ENCODE assay signal across 8 cellular contexts in genomic region chr1:226871047-226871365, GRCh38. TPM values are rescaled to one million over a fixed set of nuclear protein-coding genes. Genes with fewer than 3 reads are reported as not detected.
DNase-seq lines count a peak whose midpoint lies in the region; ATAC-seq, FAIRE-seq and TF ChIP-seq lines count a peak whose summit lies in the region.

No MANE protein-coding gene starts in this region.

- H3K4me2 ChIP-seq in keratinocyte (ENCODE audit: control insufficient read depth, extremely low read depth, insufficient read depth, low read depth, low read length): peak overlapping the region; percentile 65

- peak overlapping the region; percentile 25 for H3K27ac Mint-ChIP-seq in activated naive CD8-positive, alpha-beta T cell treated with anti-CD3 and anti-CD28 coated beads for 36 hours

- peak overlapping the region; percentile 48 to 70 (median 69) for H3K4me3 ChIP-seq in keratinocyte (ENCODE audit: control insufficient read depth in 2 of 3, extremely low read depth in 1 of 3, insufficient read depth in 2 of 3, low read depth in 1 of 3, low read length in 3 of 3)

- no peaks in the 10 kb centered on the region for H3K9me3 ChIP-seq in keratinocyte (ENCODE audit: control insufficient read depth, low read depth, low read length)

- no peaks in the 10 kb centered on the region for H3K36me3 Mint-ChIP-seq in activated naive CD8-positive, alpha-beta T cell treated with anti-CD3 and anti-CD28 coated beads for 36 hours

- H3K27me3 ChIP-seq in keratinocyte (ENCODE audit: control insufficient read depth, extremely low read depth, insufficient read depth, low read length): no peaks in the 10 kb centered on the region

- H3K4me1 Mint-ChIP-seq in activated naive CD8-positive, alpha-beta T cell treated with anti-CD3 and anti-CD28 coated beads for 36 hours: peaks cover 6% of the 10 kb centered on the region

- H3K27me3 Mint-ChIP-seq in activated naive CD8-positive, alpha-beta T cell treated with anti-CD3 and anti-CD28 coated beads for 36 hours: peaks cover 21% of the 10 kb centered on the region

- no peak for TF ChIP-seq CTCF in keratinocyte (optimal IDR thresholded peaks at IDR 0.05 in 1 of 3, IDR thresholded peaks at IDR 0.05 in 1 of 3, conservative IDR thresholded peaks at IDR 0.05 in 1 of 3; ENCODE audit: extremely low read depth in 1 of 3, insufficient read depth in 2 of 3, low read length in 3 of 3)

- no peaks in the 10 kb centered on the region for H3K79me2 ChIP-seq in keratinocyte (ENCODE audit: control insufficient read depth, insufficient read depth, low read length)

- no peaks in the 10 kb centered on the region for H4K20me1 ChIP-seq in keratinocyte (ENCODE audit: control insufficient read depth, extremely low read depth, insufficient read depth, low read length)

- peak overlapping the region; percentile 73 for H3K9ac ChIP-seq in keratinocyte (ENCODE audit: control insufficient read depth, extremely low read depth, insufficient read depth, low read length)

- H3K4me1 ChIP-seq in keratinocyte (ENCODE audit: control insufficient read depth, extremely low read depth, insufficient read depth, low read length): peaks cover 26% of the 10 kb centered on the region

- no peak for FAIRE-seq in keratinocyte (lab: Jason Lieb, UNC)

- H3K9me3 Mint-ChIP-seq in activated naive CD8-positive, alpha-beta T cell treated with anti-CD3 and anti-CD28 coated beads for 36 hours: no peaks in the 10 kb centered on the region

- H3K27ac ChIP-seq in keratinocyte (ENCODE audit: control insufficient read depth, insufficient read depth, low read length) (no peak overlapping the region), substantia nigra (ENCODE audit: low read depth, low read length, poor library complexity, severe bottlenecking) (peak overlapping the region; percentile 21)

- no peaks in the 10 kb centered on the region for H3K9me1 ChIP-seq in keratinocyte (ENCODE audit: control insufficient read depth, extremely low read depth, insufficient read depth, low read length)

- dilution Hi-C loops in keratinocyte (cut with MboI; ENCODE audit: extremely low pct_ligation_motif_present, low sequenced_read_pairs): no loop called here

- no peaks in the 10 kb centered on the region for H3K36me3 ChIP-seq in keratinocyte (ENCODE audit: control insufficient read depth in 2 of 2, extremely low read depth in 1 of 2, insufficient read depth in 2 of 2, low read length in 2 of 2)

- peak overlapping the region; percentile 73 for H3K4me3 Mint-ChIP-seq in activated naive CD8-positive, alpha-beta T cell treated with anti-CD3 and anti-CD28 coated beads for 36 hours

- peak overlapping the region; percentile 67 for H2AFZ ChIP-seq in keratinocyte (ENCODE audit: control insufficient read depth, low read length)

- DNase-seq in NCI-H510A treated with DMSO at 0.1 percent for 48 hours (lab: John Stamatoyannopoulos, UW) (peak; percentile 22), NCI-H510A (lab: John Stamatoyannopoulos, UW) (no peak), keratinocyte (ENCODE audit: low read depth, low spot score) (no peak), substantia nigra (lab: John Stamatoyannopoulos, UW) (no peak), kidney tubule cell (ENCODE audit: low spot score) (no peak), occipital lobe (lab: John Stamatoyannopoulos, UW) (no peak)
- no peak for DNase-seq in activated naive CD8-positive, alpha-beta T cell treated with anti-CD3 and anti-CD28 coated beads for 36 hours

- ATAC-seq in HG03175 (IDR thresholded peaks at IDR 0.05; ENCODE audit: unreplicated experiment): no peak

RNA-seq across cellular contexts. Expression of gene PSEN2, which starts 0.6 kb away (rescaled TPM):
- total RNA-seq in activated naive CD8-positive, alpha-beta T cell treated with anti-CD3 and anti-CD28 coated beads for 36 hours: 1 to 10 TPM; 3.9 to 4.6 TPM
- 9.5 to 13.9 TPM (median 11.5 TPM) in 3 replicates for polyA plus RNA-seq in keratinocyte
- 6.6 TPM for polyA plus RNA-seq in keratinocyte (2011; ENCODE audit: low read depth)
- 6.0 and 7.3 TPM in 2 replicates for polyA plus RNA-seq in keratinocyte (2011; cell fraction: cytosol; rRNA removed)
- polyA plus RNA-seq in keratinocyte (2011; cell fraction: nucleus; rRNA removed): 29.3 and 31.0 TPM in 2 replicates
- polyA plus RNA-seq in keratinocyte (2012; ENCODE audit: low replicate concordance): 9.2 and 10.3 TPM in 2 replicates
- 15.0 to 20.8 TPM (median 20.0 TPM) in 3 replicates for polyA minus RNA-seq in keratinocyte
- 11.1 TPM for polyA minus RNA-seq in keratinocyte (2011; cell fraction: cytosol; rRNA and poly(A)+ RNA removed)
- 19.0 and 25.9 TPM in 2 replicates for polyA minus RNA-seq in keratinocyte (2011; cell fraction: nucleus; rRNA and poly(A)+ RNA removed)
- 28.2 TPM for total RNA-seq in occipital lobe
